19 cellular contexts compared by ENCODE assay signal in the genomic region with DNA sequence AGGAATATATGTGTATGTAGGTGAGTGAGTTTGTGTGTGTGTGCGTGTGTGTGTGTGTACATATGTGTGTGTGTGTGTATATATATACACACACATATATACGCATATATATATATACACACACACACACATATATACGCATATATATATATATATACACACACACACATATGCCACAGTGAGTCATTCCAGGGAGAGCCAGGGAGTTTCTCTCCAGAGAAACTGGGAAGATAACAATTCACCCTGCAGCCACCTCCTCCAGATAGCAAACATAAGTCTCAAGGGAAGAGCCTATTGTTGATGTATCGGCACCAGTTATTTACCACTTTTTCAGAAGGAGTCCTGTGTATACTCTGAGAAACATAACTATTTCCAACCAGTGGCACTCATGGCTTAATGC.
"Had no signal": no experiment of that assay in that cellular context is flagged by ENCODE, and none has a peak within 500 bp of the region (broad histone marks: within the 10 kb centered on the region; RNA-seq: fewer than 3 reads in every experiment).

No MANE protein-coding gene starts in this region.

- H3K36me3 Mint-ChIP-seq: activated CD8-positive, alpha-beta memory T cell treated with anti-CD3 and anti-CD28 coated beads, Interleukin-2, amount 10 ng/mL, durations not matched to agents 7 days and 5 days; activated naive CD4-positive, alpha-beta T cell treated with anti-CD3 and anti-CD28 coated beads, Interleukin-2, amount 50 U/mL, for 72 hours had no signal

- DNase-seq: activated CD4-positive, alpha-beta T cell treated with anti-CD3 and anti-CD28 coated beads for 48 hours; activated CD4-positive, alpha-beta T cell treated with anti-CD3 and anti-CD28 coated beads, Interleukin-2, amount 50 U/mL, for 48 hours; activated CD8-positive, alpha-beta memory T cell treated with anti-CD3 and anti-CD28 coated beads, Interleukin-2, amount 10 ng/mL, durations not matched to agents 7 days and 5 days; activated effector memory CD4-positive, alpha-beta T cell treated with anti-CD3 and anti-CD28 coated beads, Interleukin-2, amount 50 U/mL, for 16 hours; activated naive CD4-positive, alpha-beta T cell treated with Interleukin-2 at 50 U/mL for 16 hours; activated T-cell treated with anti-CD3 and anti-CD28 coated beads, Interleukin-2, amount 50 U/mL, for 4 hours; caudate nucleus; KG1; MV-4-11; NCI-H1092 treated with DMSO at 0.1 percent for 48 hours; NCI-H1417 treated with DMSO at 0.1 percent for 48 hours; NCI-H1694 treated with DMSO at 0.1 percent for 48 hours; NCI-H2029 treated with DMSO at 0.1 percent for 48 hours; NCI-H446; NCI-H524; SHP77 treated with DMSO at 0.1 percent for 48 hours had no signal

- ATAC-seq: activated CD4-positive, CD25-positive, alpha-beta regulatory T cell treated with anti-CD3 and anti-CD28 coated beads, Interleukin-2, amount 50 U/mL, for 24 hours; activated CD8-positive, alpha-beta memory T cell treated with anti-CD3 and anti-CD28 coated beads, Interleukin-2, amount 10 ng/mL, durations not matched to agents 7 days and 5 days; activated naive CD4-positive, alpha-beta T cell treated with anti-CD3 and anti-CD28 coated beads, Interleukin-2, amount 50 U/mL, for 72 hours; activated T-cell treated with anti-CD3 and anti-CD28 coated beads, Interleukin-2, amount 50 U/mL, for 4 hours had no signal

- H3K27ac Mint-ChIP-seq: activated CD8-positive, alpha-beta memory T cell treated with anti-CD3 and anti-CD28 coated beads, Interleukin-2, amount 10 ng/mL, durations not matched to agents 7 days and 5 days; activated naive CD4-positive, alpha-beta T cell treated with anti-CD3 and anti-CD28 coated beads, Interleukin-2, amount 50 U/mL, for 72 hours; T-helper 1 cell treated with Interleukin-12 subunit alpha and Interleukin-12 subunit beta and Interleukin-4 antibody, amounts not matched to agents 30 μg/mL and 1 μg/mL, for 36 hours had no signal

- H3K4me3 Mint-ChIP-seq: activated CD8-positive, alpha-beta memory T cell treated with anti-CD3 and anti-CD28 coated beads, Interleukin-2, amount 10 ng/mL, durations not matched to agents 7 days and 5 days; activated T-cell treated with anti-CD3 and anti-CD28 coated beads, Interleukin-2, amount 50 U/mL, for 4 hours; T-helper 1 cell treated with Interleukin-12 subunit alpha and Interleukin-12 subunit beta and Interleukin-4 antibody, amounts not matched to agents 30 μg/mL and 1 μg/mL, for 36 hours had no signal

- H3K9me3 Mint-ChIP-seq: activated naive CD4-positive, alpha-beta T cell treated with anti-CD3 and anti-CD28 coated beads, Interleukin-2, amount 50 U/mL, for 72 hours; activated T-cell treated with anti-CD3 and anti-CD28 coated beads, Interleukin-2, amount 50 U/mL, for 4 hours; T-helper 1 cell treated with Interleukin-12 subunit alpha and Interleukin-12 subunit beta and Interleukin-4 antibody, amounts not matched to agents 30 μg/mL and 1 μg/mL, for 36 hours had no signal
